In the genomic region with DNA sequence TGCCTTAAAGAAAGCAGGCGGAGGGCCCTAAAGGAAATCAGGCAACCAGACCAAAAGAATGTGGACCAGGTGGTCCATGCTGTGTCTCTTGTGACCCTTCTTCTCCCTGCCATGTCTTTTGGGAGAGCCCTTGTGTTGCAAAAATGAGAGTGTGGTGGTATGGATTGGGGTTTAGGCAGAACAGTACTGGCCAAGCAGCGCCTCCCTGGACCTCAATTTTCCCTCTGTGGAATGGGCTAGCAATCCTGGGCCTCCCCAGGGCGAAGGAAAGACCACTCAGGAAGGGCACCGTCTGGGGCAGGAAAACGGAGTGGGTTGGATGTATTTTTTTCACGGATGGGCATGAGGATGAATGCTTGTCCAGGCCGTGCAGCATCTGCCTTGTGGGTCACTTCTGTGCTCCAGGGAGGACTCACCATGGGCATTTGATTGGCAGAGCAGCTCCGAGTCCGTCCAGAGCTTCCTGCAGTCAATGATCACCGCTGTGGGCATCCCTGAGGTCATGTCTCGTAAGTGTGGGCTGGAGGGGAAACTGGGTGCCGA, we compare ENCODE assay signal across 1 cellular context.
TF ChIP-seq lines count a peak whose summit lies in the region.

No MANE protein-coding gene starts in this region.

TF ChIP-seq in SK-N-SH, 30 proteins besides CTCF, POLR2A, EP300 and RAD21:
- TF ChIP-seq USF1 (IDR thresholded peaks at IDR 0.05; ENCODE audit: borderline replicate concordance, low read depth) (no peak), FOXJ3 (CRISPR knock-in tag; IDR thresholded peaks at IDR 0.05) (no peak), ELF1 (IDR thresholded peaks at IDR 0.05) (no peak), PBX3 (IDR thresholded peaks at IDR 0.05) (no peak), RXRA (IDR thresholded peaks at IDR 0.05; ENCODE audit: borderline replicate concordance, low read depth) (no peak), TAF1 (IDR thresholded peaks at IDR 0.05; ENCODE audit: borderline replicate concordance, low read depth, low read length) (no peak), YY1 (IDR thresholded peaks at IDR 0.05; ENCODE audit: low read depth) (no peak), CHD2 (IDR thresholded peaks at IDR 0.05; ENCODE audit: low read length, partially characterized antibody) (no peak), RCOR1 (IDR thresholded peaks at IDR 0.05; ENCODE audit: low read length) (no peak), NRF1 (IDR thresholded peaks at IDR 0.05; ENCODE audit: low read depth, low read length) (no peak)
- TF ChIP-seq, protein P1, sequence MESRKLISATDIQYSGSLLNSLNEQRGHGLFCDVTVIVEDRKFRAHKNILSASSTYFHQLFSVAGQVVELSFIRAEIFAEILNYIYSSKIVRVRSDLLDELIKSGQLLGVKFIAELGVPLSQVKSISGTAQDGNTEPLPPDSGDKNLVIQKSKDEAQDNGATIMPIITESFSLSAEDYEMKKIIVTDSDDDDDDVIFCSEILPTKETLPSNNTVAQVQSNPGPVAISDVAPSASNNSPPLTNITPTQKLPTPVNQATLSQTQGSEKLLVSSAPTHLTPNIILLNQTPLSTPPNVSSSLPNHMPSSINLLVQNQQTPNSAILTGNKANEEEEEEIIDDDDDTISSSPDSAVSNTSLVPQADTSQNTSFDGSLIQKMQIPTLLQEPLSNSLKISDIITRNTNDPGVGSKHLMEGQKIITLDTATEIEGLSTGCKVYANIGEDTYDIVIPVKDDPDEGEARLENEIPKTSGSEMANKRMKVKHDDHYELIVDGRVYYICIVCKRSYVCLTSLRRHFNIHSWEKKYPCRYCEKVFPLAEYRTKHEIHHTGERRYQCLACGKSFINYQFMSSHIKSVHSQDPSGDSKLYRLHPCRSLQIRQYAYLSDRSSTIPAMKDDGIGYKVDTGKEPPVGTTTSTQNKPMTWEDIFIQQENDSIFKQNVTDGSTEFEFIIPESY (IDR thresholded peaks at IDR 0.05; ENCODE audit: borderline replicate concordance, low read depth) = no peak
TF ChIP-seq in SK-N-SH: peak in this region for 0.
